14 cellular contexts compared by ENCODE assay signal in genomic region chr7:107559864-107560263, GRCh38. TPM values are rescaled to one million over a fixed set of nuclear protein-coding genes. Genes with fewer than 3 reads are reported as not detected.
DNase-seq lines count a peak whose midpoint lies in the region; ATAC-seq and TF ChIP-seq lines count a peak whose summit lies in the region.
"Had no signal": no experiment of that assay in that cellular context is flagged by ENCODE, and none has a peak within 500 bp of the region (broad histone marks: within the 10 kb centered on the region; RNA-seq: fewer than 3 reads in every experiment).

No MANE protein-coding gene starts in this region.

- H4K20me1 ChIP-seq in hepatocyte (ENCODE audit: insufficient read depth, poor library complexity, severe bottlenecking) = no peaks in the 10 kb centered on the region

- peaks cover 57% of the 10 kb centered on the region for H3K79me2 ChIP-seq in hepatocyte

- no peaks in the 10 kb centered on the region for H3K9me3 ChIP-seq in hepatocyte (ENCODE audit: low read depth)

- no peak overlapping the region for H3K4me3 ChIP-seq in AG04449 (ENCODE audit: low read depth, low read length)
- no peak overlapping the region for H3K4me3 ChIP-seq in hepatocyte

- H3K27ac ChIP-seq in hepatocyte = peak overlapping the region; percentile 43
- H3K27ac ChIP-seq: HL-60, WERI-Rb-1 had no signal

- H3K27me3 ChIP-seq in hepatocyte = no peaks in the 10 kb centered on the region

- peak overlapping the region; percentile 22 for H3K4me2 ChIP-seq in hepatocyte

- H3K9me2 ChIP-seq in hepatocyte (replicated peaks; ENCODE audit: insufficient read depth) = no peaks in the 10 kb centered on the region

- DNase-seq in AG04449 (ENCODE audit: low read depth, low spot score) (peak; percentile 23), GM04504 (ENCODE audit: low read depth) (peak; percentile 41), amniotic epithelial cell (ENCODE audit: low read depth) (peak; percentile 59), hepatocyte (ENCODE audit: low spot score) (no peak), ecto neural progenitor cell (ENCODE audit: low spot score) (no peak), NCI-H510A (lab: John Stamatoyannopoulos, UW) (no peak)
- DNase-seq: activated naive CD4-positive, alpha-beta T cell treated with Interleukin-2 at 50 U/mL for 16 hours; H9; NCI-H1417; WERI-Rb-1 had no signal

- no peak for TF ChIP-seq CTCF in AG04449 (IDR thresholded peaks at IDR 0.05; ENCODE audit: insufficient read depth, low read length, missing control alignments)
- TF ChIP-seq CTCF in hepatocyte (IDR thresholded peaks at IDR 0.05; ENCODE audit: poor library complexity) = no peak

- H3K36me3 ChIP-seq in hepatocyte (replicated peaks; ENCODE audit: insufficient read depth, low read depth) = no peaks in the 10 kb centered on the region

- CTCF ChIA-PET in AG04449 (lab: Yijun Ruan, JAX) = no interaction called here

- WGBS in hepatocyte (ENCODE audit: low lambda C conversion rate, missing lambda C conversion rate) = 60% methylated on average over 2 of the region's 2 CpGs

- H3K4me1 ChIP-seq in hepatocyte (ENCODE audit: insufficient read depth) = peaks cover 9% of the 10 kb centered on the region

- ATAC-seq in HG02840 (IDR thresholded peaks at IDR 0.05; ENCODE audit: low FRiP score, unreplicated experiment) (no peak), HG02870 (IDR thresholded peaks at IDR 0.05; ENCODE audit: unreplicated experiment) (no peak)
- ATAC-seq: esophagus mucosa had no signal

- H2AFZ ChIP-seq in hepatocyte = no peak overlapping the region

- POLR2A ChIA-PET in AG04449 (lab: Yijun Ruan, JAX) = no interaction called here

RNA-seq across cellular contexts. Expression of gene COG5, which starts 3.9 kb away (rescaled TPM):
- total RNA-seq in hepatocyte = 53.5 and 82.2 TPM in 2 replicates
- 12.7 and 15.8 TPM in 2 replicates for polyA plus RNA-seq in hepatocyte

RNA-seq across cellular contexts. Expression of gene DUS4L, which starts 3.9 kb away (rescaled TPM):
- 12.5 and 14.2 TPM in 2 replicates for total RNA-seq in hepatocyte
- 5.4 and 6.3 TPM in 2 replicates for polyA plus RNA-seq in hepatocyte

RNA-seq across cellular contexts. Expression of gene BCAP29, which starts 20.2 kb away (rescaled TPM):
- total RNA-seq in hepatocyte = 54.2 and 76.6 TPM in 2 replicates
- 27.5 and 35.1 TPM in 2 replicates for polyA plus RNA-seq in hepatocyte

Comparison
In these comparisons a context has a peak if more than half of its experiments do, and no peak if none do; other contexts are left out.
1. DNase-seq: peak in AG04449 (single experiment), GM04504 (single experiment) and amniotic epithelial cell (single experiment); none in hepatocyte (single experiment), ecto neural progenitor cell (single experiment) and NCI-H510A (single experiment).